Comparison of ENCODE assay signal across 1 cellular context in the genomic region with DNA sequence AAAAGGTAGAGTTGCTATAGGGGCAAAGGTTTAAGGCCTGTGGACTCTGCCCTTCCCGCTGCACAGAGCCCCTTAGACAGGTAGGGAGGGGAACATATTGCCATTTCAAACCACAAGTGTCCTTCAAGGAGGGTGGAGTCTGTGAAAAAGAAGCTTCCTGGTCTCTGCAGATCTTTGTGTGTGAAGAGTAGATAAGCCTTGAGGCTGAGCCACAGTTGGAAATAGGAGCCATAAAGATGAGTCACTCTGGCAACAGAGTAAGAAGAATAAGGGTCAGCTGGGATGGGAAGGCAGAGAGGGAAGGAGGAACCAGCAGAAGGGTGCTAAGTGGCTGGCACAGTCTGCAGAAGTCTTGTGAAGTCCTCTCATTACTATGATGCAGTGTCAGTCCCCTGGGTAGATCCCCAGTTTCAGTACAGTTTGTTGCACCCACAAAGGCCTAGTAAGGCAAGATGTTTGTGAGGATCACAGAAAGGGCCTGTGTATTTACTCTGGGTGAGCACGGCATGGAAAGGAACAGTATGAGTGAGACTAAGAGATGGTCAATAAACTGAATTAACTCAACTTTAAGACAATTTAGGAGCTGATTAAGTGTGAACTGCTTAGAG.
TF ChIP-seq lines count a peak whose summit lies in the region.

No MANE protein-coding gene starts in this region.

TF ChIP-seq in K562, 482 proteins besides CTCF, POLR2A, EP300 and RAD21 (continued from another document and continues in another):
- TF ChIP-seq, protein P1, sequence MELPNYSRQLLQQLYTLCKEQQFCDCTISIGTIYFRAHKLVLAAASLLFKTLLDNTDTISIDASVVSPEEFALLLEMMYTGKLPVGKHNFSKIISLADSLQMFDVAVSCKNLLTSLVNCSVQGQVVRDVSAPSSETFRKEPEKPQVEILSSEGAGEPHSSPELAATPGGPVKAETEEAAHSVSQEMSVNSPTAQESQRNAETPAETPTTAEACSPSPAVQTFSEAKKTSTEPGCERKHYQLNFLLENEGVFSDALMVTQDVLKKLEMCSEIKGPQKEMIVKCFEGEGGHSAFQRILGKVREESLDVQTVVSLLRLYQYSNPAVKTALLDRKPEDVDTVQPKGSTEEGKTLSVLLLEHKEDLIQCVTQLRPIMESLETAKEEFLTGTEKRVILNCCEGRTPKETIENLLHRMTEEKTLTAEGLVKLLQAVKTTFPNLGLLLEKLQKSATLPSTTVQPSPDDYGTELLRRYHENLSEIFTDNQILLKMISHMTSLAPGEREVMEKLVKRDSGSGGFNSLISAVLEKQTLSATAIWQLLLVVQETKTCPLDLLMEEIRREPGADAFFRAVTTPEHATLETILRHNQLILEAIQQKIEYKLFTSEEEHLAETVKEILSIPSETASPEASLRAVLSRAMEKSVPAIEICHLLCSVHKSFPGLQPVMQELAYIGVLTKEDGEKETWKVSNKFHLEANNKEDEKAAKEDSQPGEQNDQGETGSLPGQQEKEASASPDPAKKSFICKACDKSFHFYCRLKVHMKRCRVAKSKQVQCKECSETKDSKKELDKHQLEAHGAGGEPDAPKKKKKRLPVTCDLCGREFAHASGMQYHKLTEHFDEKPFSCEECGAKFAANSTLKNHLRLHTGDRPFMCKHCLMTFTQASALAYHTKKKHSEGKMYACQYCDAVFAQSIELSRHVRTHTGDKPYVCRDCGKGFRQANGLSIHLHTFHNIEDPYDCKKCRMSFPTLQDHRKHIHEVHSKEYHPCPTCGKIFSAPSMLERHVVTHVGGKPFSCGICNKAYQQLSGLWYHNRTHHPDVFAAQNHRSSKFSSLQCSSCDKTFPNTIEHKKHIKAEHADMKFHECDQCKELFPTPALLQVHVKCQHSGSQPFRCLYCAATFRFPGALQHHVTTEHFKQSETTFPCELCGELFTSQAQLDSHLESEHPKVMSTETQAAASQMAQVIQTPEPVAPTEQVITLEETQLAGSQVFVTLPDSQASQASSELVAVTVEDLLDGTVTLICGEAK (IDR thresholded peaks at IDR 0.05) = peak; percentile 41; the same call in 1 of the 2 replicates
- TF ChIP-seq, protein P1 (CRISPR knock-in tag; IDR thresholded peaks at IDR 0.05) = no peak; the same call in 1 of the 2 replicates
- TF ChIP-seq, protein P2, sequence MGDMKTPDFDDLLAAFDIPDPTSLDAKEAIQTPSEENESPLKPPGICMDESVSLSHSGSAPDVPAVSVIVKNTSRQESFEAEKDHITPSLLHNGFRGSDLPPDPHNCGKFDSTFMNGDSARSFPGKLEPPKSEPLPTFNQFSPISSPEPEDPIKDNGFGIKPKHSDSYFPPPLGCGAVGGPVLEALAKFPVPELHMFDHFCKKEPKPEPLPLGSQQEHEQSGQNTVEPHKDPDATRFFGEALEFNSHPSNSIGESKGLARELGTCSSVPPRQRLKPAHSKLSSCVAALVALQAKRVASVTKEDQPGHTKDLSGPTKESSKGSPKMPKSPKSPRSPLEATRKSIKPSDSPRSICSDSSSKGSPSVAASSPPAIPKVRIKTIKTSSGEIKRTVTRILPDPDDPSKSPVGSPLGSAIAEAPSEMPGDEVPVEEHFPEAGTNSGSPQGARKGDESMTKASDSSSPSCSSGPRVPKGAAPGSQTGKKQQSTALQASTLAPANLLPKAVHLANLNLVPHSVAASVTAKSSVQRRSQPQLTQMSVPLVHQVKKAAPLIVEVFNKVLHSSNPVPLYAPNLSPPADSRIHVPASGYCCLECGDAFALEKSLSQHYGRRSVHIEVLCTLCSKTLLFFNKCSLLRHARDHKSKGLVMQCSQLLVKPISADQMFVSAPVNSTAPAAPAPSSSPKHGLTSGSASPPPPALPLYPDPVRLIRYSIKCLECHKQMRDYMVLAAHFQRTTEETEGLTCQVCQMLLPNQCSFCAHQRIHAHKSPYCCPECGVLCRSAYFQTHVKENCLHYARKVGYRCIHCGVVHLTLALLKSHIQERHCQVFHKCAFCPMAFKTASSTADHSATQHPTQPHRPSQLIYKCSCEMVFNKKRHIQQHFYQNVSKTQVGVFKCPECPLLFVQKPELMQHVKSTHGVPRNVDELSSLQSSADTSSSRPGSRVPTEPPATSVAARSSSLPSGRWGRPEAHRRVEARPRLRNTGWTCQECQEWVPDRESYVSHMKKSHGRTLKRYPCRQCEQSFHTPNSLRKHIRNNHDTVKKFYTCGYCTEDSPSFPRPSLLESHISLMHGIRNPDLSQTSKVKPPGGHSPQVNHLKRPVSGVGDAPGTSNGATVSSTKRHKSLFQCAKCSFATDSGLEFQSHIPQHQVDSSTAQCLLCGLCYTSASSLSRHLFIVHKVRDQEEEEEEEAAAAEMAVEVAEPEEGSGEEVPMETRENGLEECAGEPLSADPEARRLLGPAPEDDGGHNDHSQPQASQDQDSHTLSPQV (IDR thresholded peaks at IDR 0.05) = peak; percentile 94
- TF ChIP-seq XRCC5 (IDR thresholded peaks at IDR 0.05; ENCODE audit: low read depth, low read length) (0 out of 2 replicates have a peak, but pooled peaks have one; percentile 40), KAT7 (CRISPR knock-in tag; IDR thresholded peaks at IDR 0.05; ENCODE audit: borderline replicate concordance) (peak; percentile 83; the same call in 1 of the 2 replicates), XRCC3 (IDR thresholded peaks at IDR 0.05) (no peak), ZBED1 (IDR thresholded peaks at IDR 0.05) (no peak), GABPB1 (CRISPR knock-in tag; IDR thresholded peaks at IDR 0.05) (peak; percentile 65), ZNF766 (CRISPR knock-in tag; conservative IDR thresholded peaks at IDR 0.05) (peak; percentile 78), KLF16 (IDR thresholded peaks at IDR 0.05) (peak; percentile 93), SMARCA5 (IDR thresholded peaks at IDR 0.05) (no peak), MYNN (IDR thresholded peaks at IDR 0.05) (peak; percentile 98), MYNN (CRISPR knock-in tag; IDR thresholded peaks at IDR 0.05) (no peak), TEAD1 (CRISPR knock-in tag; IDR thresholded peaks at IDR 0.05) (peak in 1 of 2 experiments; percentile 30; a peak in 1 of 4 replicates), JUNB (CRISPR knock-in tag; conservative IDR thresholded peaks at IDR 0.05) (peak; percentile 75), PHB2 (IDR thresholded peaks at IDR 0.05; ENCODE audit: low read depth) (peak; percentile 90), KLF13 (tag; IDR thresholded peaks at IDR 0.05; ENCODE audit: borderline replicate concordance, low read depth) (0 out of 2 replicates have a peak, but pooled peaks have one; percentile 15), CBX2 (IDR thresholded peaks at IDR 0.05; ENCODE audit: insufficient read depth, low read length, poor library complexity, severe bottlenecking) (no peak)
- TF ChIP-seq, protein P3, sequence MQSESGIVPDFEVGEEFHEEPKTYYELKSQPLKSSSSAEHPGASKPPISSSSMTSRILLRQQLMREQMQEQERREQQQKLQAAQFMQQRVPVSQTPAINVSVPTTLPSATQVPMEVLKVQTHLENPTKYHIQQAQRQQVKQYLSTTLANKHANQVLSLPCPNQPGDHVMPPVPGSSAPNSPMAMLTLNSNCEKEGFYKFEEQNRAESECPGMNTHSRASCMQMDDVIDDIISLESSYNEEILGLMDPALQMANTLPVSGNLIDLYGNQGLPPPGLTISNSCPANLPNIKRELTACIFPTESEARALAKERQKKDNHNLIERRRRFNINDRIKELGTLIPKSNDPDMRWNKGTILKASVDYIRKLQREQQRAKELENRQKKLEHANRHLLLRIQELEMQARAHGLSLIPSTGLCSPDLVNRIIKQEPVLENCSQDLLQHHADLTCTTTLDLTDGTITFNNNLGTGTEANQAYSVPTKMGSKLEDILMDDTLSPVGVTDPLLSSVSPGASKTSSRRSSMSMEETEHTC (IDR thresholded peaks at IDR 0.05) = peak; percentile 56; the same call in 1 of the 2 replicates
- TF ChIP-seq, protein P4, sequence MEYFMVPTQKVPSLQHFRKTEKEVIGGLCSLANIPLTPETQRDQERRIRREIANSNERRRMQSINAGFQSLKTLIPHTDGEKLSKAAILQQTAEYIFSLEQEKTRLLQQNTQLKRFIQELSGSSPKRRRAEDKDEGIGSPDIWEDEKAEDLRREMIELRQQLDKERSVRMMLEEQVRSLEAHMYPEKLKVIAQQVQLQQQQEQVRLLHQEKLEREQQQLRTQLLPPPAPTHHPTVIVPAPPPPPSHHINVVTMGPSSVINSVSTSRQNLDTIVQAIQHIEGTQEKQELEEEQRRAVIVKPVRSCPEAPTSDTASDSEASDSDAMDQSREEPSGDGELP (CRISPR knock-in tag; IDR thresholded peaks at IDR 0.05; ENCODE audit: borderline replicate concordance) = peak; percentile 98
- TF ChIP-seq, protein P5, sequence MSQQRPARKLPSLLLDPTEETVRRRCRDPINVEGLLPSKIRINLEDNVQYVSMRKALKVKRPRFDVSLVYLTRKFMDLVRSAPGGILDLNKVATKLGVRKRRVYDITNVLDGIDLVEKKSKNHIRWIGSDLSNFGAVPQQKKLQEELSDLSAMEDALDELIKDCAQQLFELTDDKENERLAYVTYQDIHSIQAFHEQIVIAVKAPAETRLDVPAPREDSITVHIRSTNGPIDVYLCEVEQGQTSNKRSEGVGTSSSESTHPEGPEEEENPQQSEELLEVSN (IDR thresholded peaks at IDR 0.05; ENCODE audit: borderline replicate concordance in 1 of 2, extremely low read depth in 1 of 2, insufficient read depth in 1 of 2, insufficient read length in 1 of 2, low read depth in 1 of 2, low read length in 1 of 2, poor library complexity in 1 of 2, severe bottlenecking in 1 of 2) = peak in 1 of 2 experiments; percentile 22
- TF ChIP-seq, protein P6, sequence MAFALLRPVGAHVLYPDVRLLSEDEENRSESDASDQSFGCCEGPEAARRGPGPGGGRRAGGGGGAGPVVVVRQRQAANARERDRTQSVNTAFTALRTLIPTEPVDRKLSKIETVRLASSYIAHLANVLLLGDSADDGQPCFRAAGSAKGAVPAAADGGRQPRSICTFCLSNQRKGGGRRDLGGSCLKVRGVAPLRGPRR (CRISPR knock-in tag; IDR thresholded peaks at IDR 0.05) = no peak
- TF ChIP-seq, protein P7, sequence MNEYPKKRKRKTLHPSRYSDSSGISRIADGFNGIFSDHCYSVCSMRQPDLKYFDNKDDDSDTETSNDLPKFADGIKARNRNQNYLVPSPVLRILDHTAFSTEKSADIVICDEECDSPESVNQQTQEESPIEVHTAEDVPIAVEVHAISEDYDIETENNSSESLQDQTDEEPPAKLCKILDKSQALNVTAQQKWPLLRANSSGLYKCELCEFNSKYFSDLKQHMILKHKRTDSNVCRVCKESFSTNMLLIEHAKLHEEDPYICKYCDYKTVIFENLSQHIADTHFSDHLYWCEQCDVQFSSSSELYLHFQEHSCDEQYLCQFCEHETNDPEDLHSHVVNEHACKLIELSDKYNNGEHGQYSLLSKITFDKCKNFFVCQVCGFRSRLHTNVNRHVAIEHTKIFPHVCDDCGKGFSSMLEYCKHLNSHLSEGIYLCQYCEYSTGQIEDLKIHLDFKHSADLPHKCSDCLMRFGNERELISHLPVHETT (CRISPR knock-in tag; conservative IDR thresholded peaks at IDR 0.05 in 1 of 2, IDR thresholded peaks at IDR 0.05 in 1 of 2) = peak in 1 of 2 experiments; percentile 64; a peak in 2 of 4 replicates
- TF ChIP-seq, protein P8, sequence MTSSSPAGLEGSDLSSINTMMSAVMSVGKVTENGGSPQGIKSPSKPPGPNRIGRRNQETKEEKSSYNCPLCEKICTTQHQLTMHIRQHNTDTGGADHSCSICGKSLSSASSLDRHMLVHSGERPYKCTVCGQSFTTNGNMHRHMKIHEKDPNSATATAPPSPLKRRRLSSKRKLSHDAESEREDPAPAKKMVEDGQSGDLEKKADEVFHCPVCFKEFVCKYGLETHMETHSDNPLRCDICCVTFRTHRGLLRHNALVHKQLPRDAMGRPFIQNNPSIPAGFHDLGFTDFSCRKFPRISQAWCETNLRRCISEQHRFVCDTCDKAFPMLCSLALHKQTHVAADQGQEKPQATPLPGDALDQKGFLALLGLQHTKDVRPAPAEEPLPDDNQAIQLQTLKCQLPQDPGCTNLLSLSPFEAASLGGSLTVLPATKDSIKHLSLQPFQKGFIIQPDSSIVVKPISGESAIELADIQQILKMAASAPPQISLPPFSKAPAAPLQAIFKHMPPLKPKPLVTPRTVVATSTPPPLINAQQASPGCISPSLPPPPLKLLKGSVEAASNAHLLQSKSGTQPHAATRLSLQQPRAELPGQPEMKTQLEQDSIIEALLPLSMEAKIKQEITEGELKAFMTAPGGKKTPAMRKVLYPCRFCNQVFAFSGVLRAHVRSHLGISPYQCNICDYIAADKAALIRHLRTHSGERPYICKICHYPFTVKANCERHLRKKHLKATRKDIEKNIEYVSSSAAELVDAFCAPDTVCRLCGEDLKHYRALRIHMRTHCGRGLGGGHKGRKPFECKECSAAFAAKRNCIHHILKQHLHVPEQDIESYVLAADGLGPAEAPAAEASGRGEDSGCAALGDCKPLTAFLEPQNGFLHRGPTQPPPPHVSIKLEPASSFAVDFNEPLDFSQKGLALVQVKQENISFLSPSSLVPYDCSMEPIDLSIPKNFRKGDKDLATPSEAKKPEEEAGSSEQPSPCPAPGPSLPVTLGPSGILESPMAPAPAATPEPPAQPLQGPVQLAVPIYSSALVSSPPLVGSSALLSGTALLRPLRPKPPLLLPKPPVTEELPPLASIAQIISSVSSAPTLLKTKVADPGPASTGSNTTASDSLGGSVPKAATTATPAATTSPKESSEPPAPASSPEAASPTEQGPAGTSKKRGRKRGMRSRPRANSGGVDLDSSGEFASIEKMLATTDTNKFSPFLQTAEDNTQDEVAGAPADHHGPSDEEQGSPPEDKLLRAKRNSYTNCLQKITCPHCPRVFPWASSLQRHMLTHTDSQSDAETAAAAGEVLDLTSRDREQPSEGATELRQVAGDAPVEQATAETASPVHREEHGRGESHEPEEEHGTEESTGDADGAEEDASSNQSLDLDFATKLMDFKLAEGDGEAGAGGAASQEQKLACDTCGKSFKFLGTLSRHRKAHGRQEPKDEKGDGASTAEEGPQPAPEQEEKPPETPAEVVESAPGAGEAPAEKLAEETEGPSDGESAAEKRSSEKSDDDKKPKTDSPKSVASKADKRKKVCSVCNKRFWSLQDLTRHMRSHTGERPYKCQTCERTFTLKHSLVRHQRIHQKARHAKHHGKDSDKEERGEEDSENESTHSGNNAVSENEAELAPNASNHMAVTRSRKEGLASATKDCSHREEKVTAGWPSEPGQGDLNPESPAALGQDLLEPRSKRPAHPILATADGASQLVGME (CRISPR knock-in tag; IDR thresholded peaks at IDR 0.05) = peak; percentile 63; the same call in 1 of the 2 replicates
